ENCODE assay signal across 10 cellular contexts in genomic region chr18:72834731-72835130, GRCh38. TPM values are rescaled to one million over a fixed set of nuclear protein-coding genes. Genes with fewer than 3 reads are reported as not detected.
"Had no signal": no experiment of that assay in that cellular context is flagged by ENCODE, and none has a peak within 500 bp of the region (broad histone marks: within the 10 kb centered on the region; RNA-seq: fewer than 3 reads in every experiment).

No MANE protein-coding gene starts in this region.

- H3K4me3 ChIP-seq: GM23338, K562 had no signal

- H3K4me1 Mint-ChIP-seq: GM23338, H9 had no signal

- FAIRE-seq: H1, H54, HTR-8/SVneo, K562 had no signal

- H3K4me3 Mint-ChIP-seq: GM23338, H9 had no signal

- H3K27ac Mint-ChIP-seq: GM23338, H9 had no signal

- ATAC-seq: GM23338, K562 had no signal

- DNase-seq: H9, HCEC 1CT, IMR-90, KG1 had no signal

- H3K9me3 Mint-ChIP-seq: GM23338, H9 had no signal

RNA-seq across cellular contexts. Expression of gene NETO1, which starts 33.1 kb away (rescaled TPM):
- total RNA-seq: HT-29, K562 had no signal
- polyA plus RNA-seq: K562 had no signal
